21 cellular contexts compared by ENCODE assay signal in the genomic region with DNA sequence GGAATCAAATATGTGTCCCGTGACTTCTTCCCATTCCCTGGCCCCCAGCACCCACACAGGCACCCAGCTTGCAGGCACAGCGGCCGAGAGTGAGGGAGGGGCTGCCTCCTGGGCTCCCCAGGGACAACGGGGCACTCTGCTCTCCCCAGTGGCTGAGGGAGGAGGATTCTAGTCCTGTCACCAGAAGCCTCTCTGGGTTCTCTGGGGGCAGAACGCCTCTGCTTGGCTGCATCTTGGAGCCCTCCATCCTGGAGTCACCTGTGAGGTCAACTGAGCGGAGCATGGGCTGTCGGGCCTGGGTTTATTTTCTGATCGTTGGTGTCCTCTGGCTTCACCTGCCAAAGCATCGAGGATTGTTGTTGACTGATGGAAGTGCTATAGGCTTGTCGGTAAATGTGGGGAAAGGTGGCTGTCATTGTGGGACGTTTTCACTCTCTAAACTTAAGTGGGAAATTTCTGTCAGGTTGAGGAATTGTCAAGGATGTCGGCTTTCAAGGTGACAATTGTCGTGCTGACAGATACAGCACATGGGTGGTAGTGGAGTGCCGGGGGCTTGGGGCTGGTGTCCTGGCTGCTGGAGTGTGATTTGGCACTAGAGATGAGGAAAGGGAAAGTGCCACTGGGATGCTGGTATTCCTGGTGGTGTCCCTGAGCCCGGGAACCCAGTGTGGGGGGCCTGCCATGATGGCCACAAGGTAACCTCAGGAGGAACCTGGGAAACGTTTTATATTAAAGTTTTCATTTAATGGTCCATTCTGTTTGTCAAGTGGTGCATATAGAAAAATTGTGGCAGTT.
"Had no signal": no experiment of that assay in that cellular context is flagged by ENCODE, and none has a peak within 500 bp of the region (broad histone marks: within the 10 kb centered on the region; RNA-seq: fewer than 3 reads in every experiment).

No MANE protein-coding gene starts in this region.

- H3K27ac ChIP-seq: adrenal gland, breast epithelium, esophagus squamous epithelium, heart right ventricle, parathyroid adenoma, sigmoid colon, testis, upper lobe of left lung, WERI-Rb-1 had no signal

- H3K4me1 ChIP-seq: breast epithelium, esophagus squamous epithelium, parathyroid adenoma, sigmoid colon, testis, upper lobe of left lung had no signal

- H3K27me3 ChIP-seq: adrenal gland, breast epithelium, esophagus squamous epithelium, heart right ventricle, sigmoid colon, testis, upper lobe of left lung had no signal

- H3K9ac ChIP-seq: parathyroid adenoma had no signal

- H3K27me3 Mint-ChIP-seq: memory B cell had no signal

- H3K9me3 Mint-ChIP-seq: activated CD8-positive, alpha-beta T cell treated with anti-CD3 and anti-CD28 coated beads for 36 hours; activated naive CD4-positive, alpha-beta T cell treated with anti-CD3 and anti-CD28 coated beads, Interleukin-2, amount 50 U/mL, for 72 hours; activated T-cell treated with anti-CD3 and anti-CD28 coated beads, Interleukin-2, amount 50 U/mL, for 24 hours; memory B cell; naive B cell; stimulated activated memory B cell treated with anti-CD40 and anti-IgM and Interleukin-4, amounts not matched to agents 10 μg/mL and 1 μg/mL and 100 μg/mL, for 72 hours had no signal

- ATAC-seq: heart right ventricle; left ventricle myocardium superior; mucosa of descending colon; stimulated activated memory B cell treated with anti-CD40 and anti-IgM and Interleukin-4, amounts not matched to agents 10 μg/mL and 1 μg/mL and 100 μg/mL, for 72 hours had no signal

- DNase-seq: activated CD4-positive, alpha-beta T cell treated with anti-CD3 and anti-CD28 coated beads for 1 hour; activated CD8-positive, alpha-beta T cell treated with anti-CD3 and anti-CD28 coated beads for 36 hours; activated T-cell treated with anti-CD3 and anti-CD28 coated beads, Interleukin-2, amount 50 U/mL, for 24 hours; adrenal gland; cerebellar nuclear complex; effector CD4-positive, alpha-beta T cell; esophagus squamous epithelium; heart right ventricle; left ventricle myocardium superior; mucosa of descending colon; naive B cell; sigmoid colon; stimulated activated CD4-positive, alpha-beta T cell treated with anti-CD3 and anti-CD28 coated beads, Interleukin-4, amount 100 ng/mL, for 24 hours; testis; WERI-Rb-1 had no signal

- H3K9me3 ChIP-seq: adrenal gland, breast epithelium, esophagus squamous epithelium, heart right ventricle, mucosa of descending colon, sigmoid colon, testis, upper lobe of left lung had no signal

- H3K36me3 ChIP-seq: adrenal gland, breast epithelium, esophagus squamous epithelium, heart right ventricle, sigmoid colon, upper lobe of left lung, WERI-Rb-1 had no signal

- H3K27ac Mint-ChIP-seq: activated CD8-positive, alpha-beta T cell treated with anti-CD3 and anti-CD28 coated beads for 36 hours; activated T-cell treated with anti-CD3 and anti-CD28 coated beads, Interleukin-2, amount 50 U/mL, for 24 hours; memory B cell; stimulated activated memory B cell treated with anti-CD40 and anti-IgM and Interleukin-4, amounts not matched to agents 10 μg/mL and 1 μg/mL and 100 μg/mL, for 72 hours had no signal

- H3K4me3 Mint-ChIP-seq: activated CD8-positive, alpha-beta T cell treated with anti-CD3 and anti-CD28 coated beads for 36 hours; activated T-cell treated with anti-CD3 and anti-CD28 coated beads, Interleukin-2, amount 50 U/mL, for 24 hours; memory B cell; stimulated activated memory B cell treated with anti-CD40 and anti-IgM and Interleukin-4, amounts not matched to agents 10 μg/mL and 1 μg/mL and 100 μg/mL, for 72 hours had no signal

- H3K4me3 ChIP-seq: adrenal gland, breast epithelium, esophagus squamous epithelium, heart right ventricle, mucosa of descending colon, sigmoid colon, testis, upper lobe of left lung had no signal

- H3K36me3 Mint-ChIP-seq: activated naive CD4-positive, alpha-beta T cell treated with anti-CD3 and anti-CD28 coated beads, Interleukin-2, amount 50 U/mL, for 72 hours; memory B cell; naive B cell; stimulated activated memory B cell treated with anti-CD40 and anti-IgM and Interleukin-4, amounts not matched to agents 10 μg/mL and 1 μg/mL and 100 μg/mL, for 72 hours had no signal
